In the genomic region with DNA sequence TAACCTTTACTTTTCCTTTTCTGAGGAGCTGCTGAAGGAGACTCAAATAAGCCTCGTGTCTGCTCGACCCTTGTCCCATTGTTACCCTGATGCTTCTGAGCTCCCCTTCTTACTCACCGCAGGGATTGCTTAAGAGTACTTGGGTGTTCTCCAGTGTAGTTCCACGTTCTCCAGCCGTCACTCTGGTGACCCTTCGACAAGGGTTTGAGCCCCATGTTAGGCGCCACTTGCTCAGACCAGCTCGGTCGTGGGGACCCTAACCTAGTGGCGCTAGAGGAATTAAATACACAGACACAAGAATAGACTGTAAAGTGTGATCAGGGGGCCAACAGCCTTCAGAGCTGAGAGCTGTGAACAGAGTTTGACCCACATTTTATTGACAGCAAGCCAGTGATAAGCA, we compare ENCODE assay signal across 10 cellular contexts. TPM values are rescaled to one million over a fixed set of nuclear protein-coding genes. Genes with fewer than 3 reads are reported as not detected.
A peak's percentile ranks its signal among the peaks of the same experiment; 100 is the strongest.
DNase-seq lines count a peak whose midpoint lies in the region; TF ChIP-seq lines count a peak whose summit lies in the region.
"Had no signal": no experiment of that assay in that cellular context is flagged by ENCODE, and none has a peak within 500 bp of the region (broad histone marks: within the 10 kb centered on the region; RNA-seq: fewer than 3 reads in every experiment).

No MANE protein-coding gene starts in this region.

- DNase-seq in CMK (ENCODE audit: low read depth) (peak; percentile 39), GM06990 (ENCODE audit: extremely low read depth, insufficient read length) (peak; percentile 20), WERI-Rb-1 (peak; percentile 20), foreskin melanocyte (peak; percentile 26), cardiac septum (ENCODE audit: low spot score) (no peak), NCI-H774 (lab: John Stamatoyannopoulos, UW) (no peak), dedifferentiated amniotic fluid mesenchymal stem cell (ENCODE audit: extremely low spot score) (no peak)
- DNase-seq: head of caudate nucleus, NCI-H1092 treated with DMSO at 0.1 percent for 48 hours had no signal

- intact Hi-C loops in cardiac septum (cut with DNase I) = no loop called here

- H3K27me3 ChIP-seq in GM06990 (replicated peaks; ENCODE audit: control insufficient read depth, insufficient read depth, low read length) (no peaks in the 10 kb centered on the region), WERI-Rb-1 (ENCODE audit: insufficient read depth, low read depth, severe bottlenecking) (no peaks in the 10 kb centered on the region)
- H3K27me3 ChIP-seq: suprapubic skin had no signal

- H3K36me3 ChIP-seq in GM06990 (ENCODE audit: control insufficient read depth, insufficient read depth, low read length) (peaks cover 10% of the 10 kb centered on the region), WERI-Rb-1 (peaks cover 74% of the 10 kb centered on the region)

- TF ChIP-seq CTCF in GM06990 (IDR thresholded peaks at IDR 0.05; ENCODE audit: insufficient read depth, low read length, poor library complexity, severe bottlenecking) (no peak), WERI-Rb-1 (IDR thresholded peaks at IDR 0.05; ENCODE audit: low read depth, low read length) (no peak)

- H3K27ac ChIP-seq in WERI-Rb-1 = no peak overlapping the region
- H3K27ac ChIP-seq: suprapubic skin had no signal

- H3K9me3 ChIP-seq in WERI-Rb-1 (ENCODE audit: severe bottlenecking) = peaks cover 10% of the 10 kb centered on the region

- H3K4me3 ChIP-seq in GM06990 (replicated peaks; ENCODE audit: low read depth, low read length) (no peak overlapping the region), WERI-Rb-1 (ENCODE audit: low read depth, low read length) (no peak overlapping the region)
- H3K4me3 ChIP-seq: suprapubic skin had no signal

RNA-seq across cellular contexts. Expression of a gene that starts 10.3 kb away (rescaled TPM):
- 13.0 TPM for total RNA-seq in cardiac septum

RNA-seq across cellular contexts. Expression of a gene that starts 28.8 kb away (rescaled TPM):
- total RNA-seq in cardiac septum = 2.8 TPM

RNA-seq across cellular contexts. Expression of a gene that starts 37.9 kb away (rescaled TPM):
- total RNA-seq in cardiac septum = 11.4 TPM

Comparison
In these comparisons a context has a peak if more than half of its experiments do, and no peak if none do; other contexts are left out.
1. DNase-seq: peak in CMK (single experiment), GM06990 (single experiment), WERI-Rb-1 (single experiment) and foreskin melanocyte (single experiment); none in cardiac septum (single experiment), NCI-H774 (single experiment) and dedifferentiated amniotic fluid mesenchymal stem cell (single experiment).